1 cellular context compared by ENCODE assay signal in genomic region chr5:9654886-9655285, GRCh38.
TF ChIP-seq lines count a peak whose summit lies in the region.

No MANE protein-coding gene starts in this region.

TF ChIP-seq in IMR-90, 13 proteins besides CTCF, POLR2A, EP300 and RAD21:
- TF ChIP-seq, protein P1, sequence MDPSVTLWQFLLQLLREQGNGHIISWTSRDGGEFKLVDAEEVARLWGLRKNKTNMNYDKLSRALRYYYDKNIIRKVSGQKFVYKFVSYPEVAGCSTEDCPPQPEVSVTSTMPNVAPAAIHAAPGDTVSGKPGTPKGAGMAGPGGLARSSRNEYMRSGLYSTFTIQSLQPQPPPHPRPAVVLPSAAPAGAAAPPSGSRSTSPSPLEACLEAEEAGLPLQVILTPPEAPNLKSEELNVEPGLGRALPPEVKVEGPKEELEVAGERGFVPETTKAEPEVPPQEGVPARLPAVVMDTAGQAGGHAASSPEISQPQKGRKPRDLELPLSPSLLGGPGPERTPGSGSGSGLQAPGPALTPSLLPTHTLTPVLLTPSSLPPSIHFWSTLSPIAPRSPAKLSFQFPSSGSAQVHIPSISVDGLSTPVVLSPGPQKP (IDR thresholded peaks at IDR 0.05; ENCODE audit: borderline replicate concordance, low read depth, low read length): no peak
- no peak for TF ChIP-seq CEBPB (IDR thresholded peaks at IDR 0.05; ENCODE audit: low read depth, low read length)
- no peak for TF ChIP-seq SMC3 (IDR thresholded peaks at IDR 0.05; ENCODE audit: low read depth, low read length)
- TF ChIP-seq MAFK (IDR thresholded peaks at IDR 0.05; ENCODE audit: low read depth, low read length): no peak
- TF ChIP-seq MAZ (IDR thresholded peaks at IDR 0.05; ENCODE audit: borderline replicate concordance, low read depth, low read length): no peak
- no peak for TF ChIP-seq CHD1 (IDR thresholded peaks at IDR 0.05; ENCODE audit: low read depth, low read length)
- TF ChIP-seq NFE2L2 (IDR thresholded peaks at IDR 0.05; ENCODE audit: low read depth, low read length): no peak
- TF ChIP-seq RCOR1 (IDR thresholded peaks at IDR 0.05; ENCODE audit: insufficient replicate concordance, low read length): no peak
- TF ChIP-seq RFX5 (IDR thresholded peaks at IDR 0.05; ENCODE audit: low read depth, low read length): no peak
- no peak for TF ChIP-seq BHLHE40 (IDR thresholded peaks at IDR 0.05; ENCODE audit: low read depth, low read length)
- TF ChIP-seq USF2 (IDR thresholded peaks at IDR 0.05; ENCODE audit: low read depth, low read length): no peak
- TF ChIP-seq FOS (IDR thresholded peaks at IDR 0.05; ENCODE audit: low read depth, low read length): no peak
- TF ChIP-seq MXI1 (IDR thresholded peaks at IDR 0.05; ENCODE audit: borderline replicate concordance, low read depth, low read length): no peak
